Comparison of ENCODE assay signal across 10 cellular contexts in genomic region chr1:228114827-228115226, GRCh38.
"Had no signal": no experiment of that assay in that cellular context is flagged by ENCODE, and none has a peak within 500 bp of the region (broad histone marks: within the 10 kb centered on the region; RNA-seq: fewer than 3 reads in every experiment).

No MANE protein-coding gene starts in this region.

- H3K4me1 ChIP-seq: HAP-1 had no signal

- H3K27ac ChIP-seq: GM23248, HL-60 had no signal

- H3K4me3 ChIP-seq: GM23248, HAP-1, K562 had no signal

- H3K36me3 ChIP-seq: HAP-1 had no signal

- DNase-seq: GM23248, GOT3, H7, HFFc6, IMR-90, KG1 had no signal

- FAIRE-seq: K562 had no signal

- H2AFZ ChIP-seq: GM23248 had no signal

- ATAC-seq: HCT116 had no signal

- H3K9ac ChIP-seq: GM23248 had no signal
